Comparison of ENCODE assay signal across 9 cellular contexts in the genomic region with DNA sequence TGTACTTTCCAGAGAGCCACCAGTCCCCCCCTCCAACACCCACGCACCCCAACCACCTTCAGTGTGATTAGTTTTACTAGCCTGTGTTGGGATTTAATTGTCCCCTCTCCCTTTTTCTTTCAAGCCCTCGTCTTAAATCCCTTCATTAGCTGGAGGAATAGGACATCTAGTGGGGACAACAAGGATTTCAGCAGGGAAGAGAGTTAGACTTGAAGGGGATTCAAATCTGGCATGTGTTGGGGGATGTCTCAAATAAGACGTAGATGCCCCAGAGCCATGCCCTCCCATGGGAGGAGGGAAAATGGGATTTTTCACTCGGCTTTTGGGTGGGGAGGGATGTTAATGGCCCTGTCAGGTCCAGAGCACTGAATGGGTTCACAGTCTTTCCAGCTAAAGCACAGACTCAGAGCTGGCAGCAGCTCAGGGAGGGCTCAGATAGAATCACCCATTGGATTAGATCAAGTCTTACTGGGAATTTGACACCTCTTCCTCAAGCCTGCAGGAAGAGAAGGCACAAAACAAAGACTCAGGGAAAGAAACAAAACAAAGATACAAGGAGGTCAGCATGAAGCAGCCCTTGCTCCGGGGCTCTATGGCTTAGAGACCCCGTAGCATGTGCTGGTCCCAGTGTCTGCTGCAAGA. TPM values are rescaled to one million over a fixed set of nuclear protein-coding genes. Genes with fewer than 3 reads are reported as not detected.
DNase-seq lines count a peak whose midpoint lies in the region; ATAC-seq and TF ChIP-seq lines count a peak whose summit lies in the region.
"Had no signal": no experiment of that assay in that cellular context is flagged by ENCODE, and none has a peak within 500 bp of the region (broad histone marks: within the 10 kb centered on the region; RNA-seq: fewer than 3 reads in every experiment).

No MANE protein-coding gene starts in this region.

- POLR2A ChIA-PET in PC-3 (lab: Charles Lee; ENCODE audit: unreplicated experiment), result interaction anchor here (0.6 kb wide), 2 partner anchors 8 to 58 kb away, joined by 3 to 7 read pairs; no protein-coding TSS in a partner anchor

- peak; percentile 23 for DNase-seq in NCI-H345 (lab: John Stamatoyannopoulos, UW)
- DNase-seq in NCI-H345 treated with DMSO at 0.1 percent for 48 hours (lab: John Stamatoyannopoulos, UW; ENCODE audit: unreplicated experiment), result no peak
- peak; percentile 65 for DNase-seq in PC-3
- peak; percentile 49 for DNase-seq in fibroblast of gingiva (ENCODE audit: low read depth)
- no peak for DNase-seq in smooth muscle cell (lab: John Stamatoyannopoulos, UW; ENCODE audit: unreplicated experiment)
- DNase-seq: upper lobe of right lung had no signal

- peaks cover 30% of the 10 kb centered on the region for H3K27me3 ChIP-seq in PC-3 (ENCODE audit: low read length)
- H3K27me3 ChIP-seq in smooth muscle cell (ENCODE audit: low read depth), result no peaks in the 10 kb centered on the region

- CTCF ChIA-PET in PC-3 (lab: Charles Lee), result interaction anchor here (0.6 to 3.7 kb wide), 13 partner anchors 73 to 498 kb away, joined by 3 to 54 read pairs (median 6); no protein-coding TSS in a partner anchor

- H3K9ac ChIP-seq in PC-3 (ENCODE audit: low read length) (no peak overlapping the region), smooth muscle cell (ENCODE audit: low read depth) (no peak overlapping the region)

- H3K4me3 ChIP-seq in PC-3 (ENCODE audit: low read length), result no peak overlapping the region
- H3K4me3 ChIP-seq in smooth muscle cell, result no peak overlapping the region
- H3K4me3 ChIP-seq: upper lobe of right lung had no signal

- H3K27ac ChIP-seq in PC-3 (ENCODE audit: low read length) (no peak overlapping the region), smooth muscle cell (ENCODE audit: low read depth) (no peak overlapping the region)
- H3K27ac ChIP-seq: upper lobe of right lung had no signal

- BruUV-seq in PC-3 (replicated peaks; lab: Mats Ljungman, UMichigan), result no TSS peak

- H3K4me2 ChIP-seq in PC-3 (ENCODE audit: low read length), result 0 out of 2 replicates have a peak overlapping the region, but pooled peaks have one; percentile 48
- no peak overlapping the region for H3K4me2 ChIP-seq in smooth muscle cell

- intact Hi-C loops in PC-3 (cut with micrococcal nuclease), result loop anchor here (2.0 to 10.0 kb wide), 2 partner anchors 74 to 316 kb away; a partner anchor contains a TSS

- H3K9me2 ChIP-seq in PC-3 (replicated peaks; ENCODE audit: low read length), result no peaks in the 10 kb centered on the region

- H3K79me2 ChIP-seq in PC-3 (ENCODE audit: low read length) (no peaks in the 10 kb centered on the region), smooth muscle cell (ENCODE audit: low read depth) (peaks cover 2% of the 10 kb centered on the region)

- H2AFZ ChIP-seq in PC-3 (ENCODE audit: low read length) (no peak overlapping the region), smooth muscle cell (ENCODE audit: low read depth) (no peak overlapping the region)

- H3K4me1 ChIP-seq in PC-3 (ENCODE audit: insufficient read depth, low read length), result peaks cover 10% of the 10 kb centered on the region
- H3K4me1 ChIP-seq in smooth muscle cell (ENCODE audit: low read depth), result peaks cover 27% of the 10 kb centered on the region

- H3K36me3 ChIP-seq in PC-3 (ENCODE audit: low read depth, low read length), result no peaks in the 10 kb centered on the region
- H3K36me3 ChIP-seq in smooth muscle cell (ENCODE audit: low read depth), result no peaks in the 10 kb centered on the region
- H3K36me3 ChIP-seq: upper lobe of right lung had no signal

- no peaks in the 10 kb centered on the region for H4K20me1 ChIP-seq in PC-3 (ENCODE audit: low read length)
- no peaks in the 10 kb centered on the region for H4K20me1 ChIP-seq in smooth muscle cell (ENCODE audit: low read depth)

- H3K9me3 ChIP-seq in PC-3 (ENCODE audit: low read length) (no peaks in the 10 kb centered on the region), smooth muscle cell (replicated peaks; ENCODE audit: low read depth) (no peaks in the 10 kb centered on the region)
- H3K9me3 ChIP-seq: upper lobe of right lung had no signal

- peak; percentile 89 for TF ChIP-seq CTCF in PC-3 (conservative IDR thresholded peaks at IDR 0.05; ENCODE audit: low read depth, low read length)
- peak; percentile 75 for TF ChIP-seq CTCF in smooth muscle cell (IDR thresholded peaks at IDR 0.05; ENCODE audit: borderline replicate concordance, insufficient read depth, poor library complexity, severe bottlenecking)

- ATAC-seq in PC-3 (peak; percentile 34), HG03460 (IDR thresholded peaks at IDR 0.05; ENCODE audit: unreplicated experiment) (no peak), GM21786 (IDR thresholded peaks at IDR 0.05; ENCODE audit: unreplicated experiment) (no peak), HG03520 (IDR thresholded peaks at IDR 0.05; ENCODE audit: unreplicated experiment) (no peak)
- ATAC-seq: upper lobe of right lung had no signal

- 35% methylated on average over 6 of the region's 6 CpGs for WGBS in smooth muscle cell (ENCODE audit: low lambda C conversion rate)

- H3F3A ChIP-seq in PC-3 (ENCODE audit: low read length, unreplicated experiment) (no peaks in the 10 kb centered on the region), smooth muscle cell (ENCODE audit: low read depth) (no peaks in the 10 kb centered on the region)

RNA-seq across cellular contexts. Expression of a gene that starts 10.7 kb away (rescaled TPM):
- total RNA-seq in PC-3 (2014; rRNA removed) (not detected in 2 replicates), smooth muscle cell (not detected in 2 replicates)
- polyA plus RNA-seq in smooth muscle cell, result not detected in 2 replicates
- total RNA-seq: upper lobe of right lung had no signal

RNA-seq across cellular contexts. Expression of a gene that starts 11.1 kb away (rescaled TPM):
- 5.0 and 5.1 TPM in 2 replicates for total RNA-seq in PC-3 (2014; rRNA removed)
- total RNA-seq in smooth muscle cell, result 2,086 and 2,274 TPM in 2 replicates
- polyA plus RNA-seq in smooth muscle cell, result 3,825 and 3,877 TPM in 2 replicates

RNA-seq across cellular contexts. Expression of a gene that starts 21.3 kb away (rescaled TPM):
- total RNA-seq in PC-3 (2014; rRNA removed) (8.3 and 11.2 TPM in 2 replicates), smooth muscle cell (not detected in 2 replicates)
- polyA plus RNA-seq in smooth muscle cell, result not detected in 2 replicates
- total RNA-seq: upper lobe of right lung had no signal

Comparison
In these comparisons a context has a peak if more than half of its experiments do, and no peak if none do; other contexts are left out.
1. DNase-seq: peak in NCI-H345 (single experiment), PC-3 (single experiment) and fibroblast of gingiva (single experiment); none in NCI-H345 treated with DMSO at 0.1 percent for 48 hours (single experiment) and smooth muscle cell (single experiment).
2. RNA of a gene that starts 11.1 kb away (total RNA-seq): 2,086 to 2,274 TPM in smooth muscle cell; 5.0 to 5.1 TPM in PC-3; every median in the first group is over 100 times any median in the second.